17 cellular contexts compared by ENCODE assay signal in genomic region chr7:90411510-90411909, GRCh38. TPM values are rescaled to one million over a fixed set of nuclear protein-coding genes. Genes with fewer than 3 reads are reported as not detected.
DNase-seq lines count a peak whose midpoint lies in the region; ATAC-seq and TF ChIP-seq lines count a peak whose summit lies in the region.
"Had no signal": no experiment of that assay in that cellular context is flagged by ENCODE, and none has a peak within 500 bp of the region (broad histone marks: within the 10 kb centered on the region; RNA-seq: fewer than 3 reads in every experiment).

No MANE protein-coding gene starts in this region.

- TF ChIP-seq POLR2A in testis (IDR thresholded peaks at IDR 0.05), result no peak

- intact Hi-C loops in colonic mucosa (cut with DNase I) (no loop called here), mucosa of descending colon (cut with DNase I, micrococcal nuclease) (no loop called here), testis (cut with DNase I; ENCODE audit: low total_unique reads) (no loop called here)

- H3K36me3 ChIP-seq in colonic mucosa (no peaks in the 10 kb centered on the region), mucosa of descending colon (ENCODE audit: low read depth) (no peaks in the 10 kb centered on the region), testis (ENCODE audit: low read depth, missing control alignments) (no peaks in the 10 kb centered on the region)
- H3K36me3 ChIP-seq: prostate gland had no signal

- 87 to 89% methylated on average over 2 of the region's 2 CpGs for WGBS in testis, 2 donors

- TF ChIP-seq CTCF in colonic mucosa (IDR thresholded peaks at IDR 0.05) (no peak), mucosa of descending colon (IDR thresholded peaks at IDR 0.05) (no peak), testis (IDR thresholded peaks at IDR 0.05) (no peak)

- no peak overlapping the region for H3K9ac ChIP-seq in colonic mucosa (ENCODE audit: low read depth in 2 of 2, low read length in 2 of 2)
- H3K9ac ChIP-seq: BLaER1 had no signal

- no peak overlapping the region for H3K4me3 Mint-ChIP-seq in activated CD8-positive, alpha-beta memory T cell treated with anti-CD3 and anti-CD28 coated beads, Interleukin-2, amount 10 ng/mL, durations not matched to agents 7 days and 5 days
- H3K4me3 Mint-ChIP-seq: mesothelial cell of epicardium; T-helper 1 cell treated with Interleukin-12 subunit alpha and Interleukin-12 subunit beta and Interleukin-4 antibody, amounts not matched to agents 30 μg/mL and 1 μg/mL, for 36 hours had no signal

- H3K27ac ChIP-seq in colonic mucosa (peak overlapping the region; percentile 71), testis (no peak overlapping the region)
- H3K27ac ChIP-seq: BLaER1, cardiac muscle cell had no signal

- no peaks in the 10 kb centered on the region for H3K27me3 Mint-ChIP-seq in activated CD8-positive, alpha-beta memory T cell treated with anti-CD3 and anti-CD28 coated beads, Interleukin-2, amount 10 ng/mL, durations not matched to agents 7 days and 5 days

- H3K4me3 ChIP-seq in colonic mucosa, result no peak overlapping the region
- no peak overlapping the region for H3K4me3 ChIP-seq in mucosa of descending colon
- no peak overlapping the region for H3K4me3 ChIP-seq in testis
- H3K4me3 ChIP-seq: BLaER1, cardiac muscle cell, prostate gland had no signal

- no peaks in the 10 kb centered on the region for H3K9me3 Mint-ChIP-seq in activated CD8-positive, alpha-beta memory T cell treated with anti-CD3 and anti-CD28 coated beads, Interleukin-2, amount 10 ng/mL, durations not matched to agents 7 days and 5 days (ENCODE audit: low read depth)
- H3K9me3 Mint-ChIP-seq: mesothelial cell of epicardium; T-helper 1 cell treated with Interleukin-12 subunit alpha and Interleukin-12 subunit beta and Interleukin-4 antibody, amounts not matched to agents 30 μg/mL and 1 μg/mL, for 36 hours had no signal

- H3K4me1 Mint-ChIP-seq in activated CD8-positive, alpha-beta memory T cell treated with anti-CD3 and anti-CD28 coated beads, Interleukin-2, amount 10 ng/mL, durations not matched to agents 7 days and 5 days, result no peaks in the 10 kb centered on the region
- H3K4me1 Mint-ChIP-seq: mesothelial cell of epicardium had no signal

- H3K36me3 Mint-ChIP-seq in activated CD8-positive, alpha-beta memory T cell treated with anti-CD3 and anti-CD28 coated beads, Interleukin-2, amount 10 ng/mL, durations not matched to agents 7 days and 5 days, result peaks cover 5% of the 10 kb centered on the region

- ATAC-seq in mucosa of descending colon (peak; percentile 81), HG03108 (IDR thresholded peaks at IDR 0.05; ENCODE audit: unreplicated experiment) (no peak)
- no peak for ATAC-seq in activated CD8-positive, alpha-beta memory T cell treated with anti-CD3 and anti-CD28 coated beads, Interleukin-2, amount 10 ng/mL, durations not matched to agents 7 days and 5 days

- DNase-seq in Daoy (ENCODE audit: low read depth) (peak; percentile 10), NCI-H2029 treated with DMSO at 0.1 percent for 48 hours (lab: John Stamatoyannopoulos, UW) (peak; percentile 92), colonic mucosa (no peak), mucosa of descending colon (no peak), testis (no peak), NCI-H1694 (lab: John Stamatoyannopoulos, UW) (no peak)
- no peak for DNase-seq in activated CD8-positive, alpha-beta memory T cell treated with anti-CD3 and anti-CD28 coated beads, Interleukin-2, amount 10 ng/mL, durations not matched to agents 7 days and 5 days
- DNase-seq: activated CD4-positive, alpha-beta T cell treated with anti-CD3 and anti-CD28 coated beads, Interleukin-2, amount 50 U/mL, for 1 hour; activated effector memory CD4-positive, alpha-beta T cell treated with Interleukin-2 at 50 U/mL for 16 hours; stimulated activated CD4-positive, alpha-beta T cell treated with anti-CD3 and anti-CD28 coated beads, Interleukin-4, amount 100 ng/mL, for 24 hours; stimulated activated naive CD4-positive, alpha-beta T cell had no signal

- H3K9me3 ChIP-seq in colonic mucosa (no peaks in the 10 kb centered on the region), mucosa of descending colon (no peaks in the 10 kb centered on the region), testis (no peaks in the 10 kb centered on the region)
- H3K9me3 ChIP-seq: BLaER1, prostate gland had no signal

- H3K27ac Mint-ChIP-seq in activated CD8-positive, alpha-beta memory T cell treated with anti-CD3 and anti-CD28 coated beads, Interleukin-2, amount 10 ng/mL, durations not matched to agents 7 days and 5 days, result no peak overlapping the region
- H3K27ac Mint-ChIP-seq: mesothelial cell of epicardium; T-helper 1 cell treated with Interleukin-12 subunit alpha and Interleukin-12 subunit beta and Interleukin-4 antibody, amounts not matched to agents 30 μg/mL and 1 μg/mL, for 36 hours had no signal

- H3K27me3 ChIP-seq in colonic mucosa (no peaks in the 10 kb centered on the region), testis (no peaks in the 10 kb centered on the region)
- H3K27me3 ChIP-seq: BLaER1, cardiac muscle cell had no signal

- H3K4me1 ChIP-seq in colonic mucosa (peaks cover 5% of the 10 kb centered on the region), mucosa of descending colon (ENCODE audit: low read depth) (peaks cover 20% of the 10 kb centered on the region), testis (no peaks in the 10 kb centered on the region)
- H3K4me1 ChIP-seq: BLaER1 had no signal

- CTCF ChIA-PET in activated CD8-positive, alpha-beta memory T cell treated with anti-CD3 and anti-CD28 coated beads, Interleukin-2, amount 10 ng/mL, durations not matched to agents 7 days and 5 days (lab: Charles Lee), result interaction anchor here (0.8 to 1.5 kb wide), 3 partner anchors 16 to 257 kb away, joined by 3 to 5 read pairs (median 4); partner anchors contain the start of genes GTPBP10 and STEAP1

RNA-seq across cellular contexts. Expression of gene CLDN12, which starts 8.2 kb away (rescaled TPM):
- total RNA-seq in Daoy (2014; rRNA removed; shearing (Covaris generic)), result 22.5 and 23.3 TPM in 2 replicates
- total RNA-seq in colonic mucosa (10 to 100 TPM; 52.5 to 65.6 TPM), mucosa of descending colon (10 to 100 TPM; 43.4 to 66.6 (median 55.4) TPM), testis (10 to 100 TPM; 31.8 to 33.9 TPM)
- 40.5 TPM for polyA plus RNA-seq in testis (ENCODE audit: insufficient read depth, low read depth, low replicate concordance)
- 1 to 10 TPM; 4.8 to 6.1 TPM for total RNA-seq in activated CD8-positive, alpha-beta memory T cell treated with anti-CD3 and anti-CD28 coated beads, Interleukin-2, amount 10 ng/mL, durations not matched to agents 7 days and 5 days

RNA-seq across cellular contexts. Expression of gene PTTG1IP2, which starts 57.9 kb away (rescaled TPM):
- total RNA-seq in Daoy (2014; rRNA removed; shearing (Covaris generic)), result not detected in 2 replicates
- not detected for total RNA-seq in colonic mucosa
- total RNA-seq in mucosa of descending colon, result not detected
- 1 to 10 TPM; 5.8 to 8.0 TPM for total RNA-seq in testis
- polyA plus RNA-seq in testis (ENCODE audit: insufficient read depth, low read depth, low replicate concordance), result 13.1 TPM
- total RNA-seq in activated CD8-positive, alpha-beta memory T cell treated with anti-CD3 and anti-CD28 coated beads, Interleukin-2, amount 10 ng/mL, durations not matched to agents 7 days and 5 days, result not detected
- total RNA-seq: cardiac muscle cell, mesothelial cell of epicardium, prostate gland had no signal
- polyA plus RNA-seq: cardiac muscle cell had no signal

Comparison
In these comparisons a context has a peak if more than half of its experiments do, and no peak if none do; other contexts are left out.
1. DNase-seq: peak in Daoy (single experiment) and NCI-H2029 treated with DMSO at 0.1 percent for 48 hours (single experiment); none in colonic mucosa (single experiment), mucosa of descending colon (0 of 3), testis (single experiment), activated CD8-positive, alpha-beta memory T cell treated with anti-CD3 and anti-CD28 coated beads, Interleukin-2, amount 10 ng/mL, durations not matched to agents 7 days and 5 days (single experiment) and NCI-H1694 (single experiment).